Comparison of ENCODE assay signal across 1 cellular context in the genomic region with DNA sequence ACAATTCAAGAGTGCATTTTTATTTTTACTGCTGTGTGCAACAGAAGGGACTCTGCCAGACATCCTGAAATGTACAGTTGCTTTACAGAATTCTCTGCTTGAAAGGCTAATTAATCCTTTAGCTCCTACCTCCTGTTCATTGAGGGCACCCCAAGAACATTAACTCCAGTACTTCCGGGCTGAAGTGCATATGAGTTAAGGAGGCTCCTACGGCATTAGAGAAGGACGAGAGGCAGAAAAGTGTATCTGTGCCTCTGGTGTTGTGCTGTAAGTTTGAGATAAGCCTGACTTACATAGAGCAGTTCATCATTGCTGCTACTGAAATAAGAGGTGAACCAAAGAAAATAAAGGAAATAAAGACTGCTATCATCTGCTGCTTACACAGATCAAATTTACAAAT.
TF ChIP-seq lines count a peak whose summit lies in the region.

No MANE protein-coding gene starts in this region.

TF ChIP-seq in K562, 482 proteins besides CTCF, POLR2A, EP300 and RAD21 (continued from another document and continues in another):
- TF ChIP-seq GMEB1 (CRISPR knock-in tag; IDR thresholded peaks at IDR 0.05) (no peak), SRSF3 (IDR thresholded peaks at IDR 0.05; ENCODE audit: insufficient read depth, low read length) (no peak), TAL1 (IDR thresholded peaks at IDR 0.05) (peak; percentile 78), ID3 (CRISPR knock-in tag; IDR thresholded peaks at IDR 0.05) (no peak), ID3 (tag; IDR thresholded peaks at IDR 0.05) (no peak), ZNF561 (CRISPR knock-in tag; conservative IDR thresholded peaks at IDR 0.05) (no peak), PRMT5 (CRISPR knock-in tag; IDR thresholded peaks at IDR 0.05) (no peak), CREB1 (IDR thresholded peaks at IDR 0.05) (peak; percentile 62), CREB1 (CRISPR knock-in tag; IDR thresholded peaks at IDR 0.05) (no peak), GTF2E2 (tag; IDR thresholded peaks at IDR 0.05) (no peak), ATF2 (CRISPR knock-in tag; IDR thresholded peaks at IDR 0.05) (no peak), WHSC1 (IDR thresholded peaks at IDR 0.05; ENCODE audit: low read length) (no peak), NR3C1 (CRISPR knock-in tag; IDR thresholded peaks at IDR 0.05) (no peak), MCM5 (IDR thresholded peaks at IDR 0.05; ENCODE audit: low read depth) (no peak), ZNF121 (CRISPR knock-in tag; conservative IDR thresholded peaks at IDR 0.05) (no peak), ZNF408 (CRISPR knock-in tag; IDR thresholded peaks at IDR 0.05; ENCODE audit: low read depth) (no peak), NCOA2 (IDR thresholded peaks at IDR 0.05; ENCODE audit: partially characterized antibody in 2 of 2) (no peak), RBM34 (IDR thresholded peaks at IDR 0.05; ENCODE audit: borderline replicate concordance, insufficient read depth, low read length) (no peak), ZNF224 (CRISPR knock-in tag; IDR thresholded peaks at IDR 0.05) (no peak), ZFPM2 (CRISPR knock-in tag; IDR thresholded peaks at IDR 0.05) (no peak), ZBTB1 (CRISPR knock-in tag; IDR thresholded peaks at IDR 0.05; ENCODE audit: borderline replicate concordance, low read depth) (no peak), ZNF232 (CRISPR knock-in tag; IDR thresholded peaks at IDR 0.05) (no peak), KLF13 (tag; IDR thresholded peaks at IDR 0.05; ENCODE audit: borderline replicate concordance, low read depth) (no peak), DNMT1 (IDR thresholded peaks at IDR 0.05) (no peak), NR4A1 (CRISPR knock-in tag; IDR thresholded peaks at IDR 0.05) (no peak), NR4A1 (tag; IDR thresholded peaks at IDR 0.05) (no peak), DPF2 (IDR thresholded peaks at IDR 0.05) (peak; percentile 86), KDM4B (IDR thresholded peaks at IDR 0.05; ENCODE audit: borderline replicate concordance in 2 of 2, low read depth in 1 of 2) (no peak), TAF7 (tag; IDR thresholded peaks at IDR 0.05) (no peak), NR0B1 (IDR thresholded peaks at IDR 0.05; ENCODE audit: partially characterized antibody) (no peak), JUN (IDR thresholded peaks at IDR 0.05; ENCODE audit: borderline replicate concordance, low read depth, low read length) (no peak), JUN (CRISPR knock-in tag; IDR thresholded peaks at IDR 0.05; ENCODE audit: borderline replicate concordance) (no peak), ZKSCAN1 (IDR thresholded peaks at IDR 0.05; ENCODE audit: low read depth, low read length) (no peak), ZNF584 (CRISPR knock-in tag; IDR thresholded peaks at IDR 0.05; ENCODE audit: low read depth) (no peak), ARID3B (CRISPR knock-in tag; IDR thresholded peaks at IDR 0.05; ENCODE audit: borderline replicate concordance) (no peak), SREBF1 (IDR thresholded peaks at IDR 0.05; ENCODE audit: borderline replicate concordance, low read depth, low read length) (no peak), ZNF609 (CRISPR knock-in tag; IDR thresholded peaks at IDR 0.05; ENCODE audit: borderline replicate concordance) (no peak), SPI1 (IDR thresholded peaks at IDR 0.05; ENCODE audit: borderline replicate concordance, low read depth, low read length) (no peak), ZNF57 (CRISPR knock-in tag; IDR thresholded peaks at IDR 0.05) (no peak), GATAD2A (IDR thresholded peaks at IDR 0.05) (no peak), ARID2 (IDR thresholded peaks at IDR 0.05) (no peak), NFXL1 (CRISPR knock-in tag; IDR thresholded peaks at IDR 0.05) (no peak), ZNF407 (IDR thresholded peaks at IDR 0.05; ENCODE audit: low read depth) (peak; percentile 76; the same call in 1 of the 2 replicates), SMAD2 (IDR thresholded peaks at IDR 0.05; ENCODE audit: low read depth, low read length) (no peak)
- TF ChIP-seq, protein P1, sequence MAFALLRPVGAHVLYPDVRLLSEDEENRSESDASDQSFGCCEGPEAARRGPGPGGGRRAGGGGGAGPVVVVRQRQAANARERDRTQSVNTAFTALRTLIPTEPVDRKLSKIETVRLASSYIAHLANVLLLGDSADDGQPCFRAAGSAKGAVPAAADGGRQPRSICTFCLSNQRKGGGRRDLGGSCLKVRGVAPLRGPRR (CRISPR knock-in tag; IDR thresholded peaks at IDR 0.05) = no peak
